ENCODE assay signal across 24 cellular contexts in the genomic region with DNA sequence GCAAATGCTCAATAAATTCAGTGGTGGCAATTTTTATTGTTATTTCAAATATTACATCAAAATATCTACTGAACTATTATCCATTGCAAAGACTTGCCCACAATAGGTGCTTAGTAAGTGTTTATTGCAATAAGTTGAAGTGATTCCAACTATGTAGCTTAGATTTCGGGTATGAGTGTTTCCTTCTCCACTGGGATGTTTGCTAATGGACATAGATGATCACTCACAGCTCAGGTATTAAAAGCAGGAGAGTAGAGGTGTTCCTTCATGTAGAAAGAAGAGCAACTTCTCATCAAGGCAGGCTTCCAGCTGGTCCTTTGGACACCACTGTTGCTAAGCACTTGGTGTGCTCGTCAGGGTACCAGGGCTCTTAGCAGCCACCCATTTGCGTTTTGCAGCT.
"Had no signal": no experiment of that assay in that cellular context is flagged by ENCODE, and none has a peak within 500 bp of the region (broad histone marks: within the 10 kb centered on the region; RNA-seq: fewer than 3 reads in every experiment).

No MANE protein-coding gene starts in this region.

- H3K9me3 ChIP-seq: ovary, psoas muscle, right lobe of liver, sigmoid colon, stomach, thoracic aorta, thyroid gland, tibial nerve, upper lobe of left lung, vagina had no signal

- H3K4me1 ChIP-seq: parathyroid adenoma, psoas muscle, right lobe of liver, sigmoid colon had no signal

- H2AFZ ChIP-seq: neural progenitor cell, parathyroid adenoma had no signal

- H3K9ac ChIP-seq: neural progenitor cell, parathyroid adenoma had no signal

- ATAC-seq: psoas muscle; right cardiac atrium; right lobe of liver; stimulated activated effector memory CD8-positive, alpha-beta T cell treated with anti-CD3 and anti-CD28 coated beads, Interleukin-12 subunit alpha, Interleukin-12 subunit beta, amount 100 ng/mL, for 72 hours; stimulated activated naive B cell treated with anti-CD40 and anti-IgM and Interleukin-4, amounts not matched to agents 10 μg/mL and 1 μg/mL and 100 μg/mL, for 72 hours had no signal

- H3K27ac ChIP-seq: neural progenitor cell, ovary, parathyroid adenoma, psoas muscle, right lobe of liver, sigmoid colon, stomach, thoracic aorta, thyroid gland, tibial nerve, upper lobe of left lung, vagina had no signal

- DNase-seq: occipital lobe; ovary; posterior cingulate gyrus; psoas muscle; right cardiac atrium; right lobe of liver; sigmoid colon; small intestine; stimulated activated CD4-positive, alpha-beta T cell treated with anti-CD3 and anti-CD28 coated beads, Interleukin-15, amount 100 ng/mL, for 24 hours; stimulated activated CD4-positive, alpha-beta T cell treated with anti-CD3 and anti-CD28 coated beads, Interleukin-2, amount 100 ng/mL, for 24 hours; stimulated activated CD4-positive, alpha-beta T cell treated with anti-CD3 and anti-CD28 coated beads, Interleukin-2, amount 100 ng/mL, for 48 hours; stimulated activated CD4-positive, alpha-beta T cell treated with anti-CD3 and anti-CD28 coated beads, Interleukin-4, amount 100 ng/mL, for 24 hours; stimulated activated naive B cell treated with anti-CD40 and anti-IgM and Interleukin-4, amounts not matched to agents 10 μg/mL and 1 μg/mL and 100 μg/mL, for 72 hours; stimulated activated naive CD4-positive, alpha-beta T cell treated with Interleukin-2 at 50 U/mL for 16 hours; stomach; thyroid gland; trophoblast cell; upper lobe of left lung had no signal

- H3K36me3 ChIP-seq: neural progenitor cell, ovary, right lobe of liver, sigmoid colon, stomach, thoracic aorta, thyroid gland, tibial nerve, upper lobe of left lung, vagina had no signal

- H3K4me2 ChIP-seq: neural progenitor cell had no signal

- H3K4me3 ChIP-seq: neural progenitor cell, ovary, psoas muscle, right lobe of liver, sigmoid colon, stomach, thoracic aorta, thyroid gland, tibial nerve, upper lobe of left lung, vagina had no signal

- H3K27me3 ChIP-seq: neural progenitor cell, ovary, right lobe of liver, sigmoid colon, thyroid gland, tibial nerve, upper lobe of left lung, vagina had no signal

- H3K79me2 ChIP-seq: parathyroid adenoma had no signal
